Comparison of ENCODE assay signal across 11 cellular contexts in the genomic region with DNA sequence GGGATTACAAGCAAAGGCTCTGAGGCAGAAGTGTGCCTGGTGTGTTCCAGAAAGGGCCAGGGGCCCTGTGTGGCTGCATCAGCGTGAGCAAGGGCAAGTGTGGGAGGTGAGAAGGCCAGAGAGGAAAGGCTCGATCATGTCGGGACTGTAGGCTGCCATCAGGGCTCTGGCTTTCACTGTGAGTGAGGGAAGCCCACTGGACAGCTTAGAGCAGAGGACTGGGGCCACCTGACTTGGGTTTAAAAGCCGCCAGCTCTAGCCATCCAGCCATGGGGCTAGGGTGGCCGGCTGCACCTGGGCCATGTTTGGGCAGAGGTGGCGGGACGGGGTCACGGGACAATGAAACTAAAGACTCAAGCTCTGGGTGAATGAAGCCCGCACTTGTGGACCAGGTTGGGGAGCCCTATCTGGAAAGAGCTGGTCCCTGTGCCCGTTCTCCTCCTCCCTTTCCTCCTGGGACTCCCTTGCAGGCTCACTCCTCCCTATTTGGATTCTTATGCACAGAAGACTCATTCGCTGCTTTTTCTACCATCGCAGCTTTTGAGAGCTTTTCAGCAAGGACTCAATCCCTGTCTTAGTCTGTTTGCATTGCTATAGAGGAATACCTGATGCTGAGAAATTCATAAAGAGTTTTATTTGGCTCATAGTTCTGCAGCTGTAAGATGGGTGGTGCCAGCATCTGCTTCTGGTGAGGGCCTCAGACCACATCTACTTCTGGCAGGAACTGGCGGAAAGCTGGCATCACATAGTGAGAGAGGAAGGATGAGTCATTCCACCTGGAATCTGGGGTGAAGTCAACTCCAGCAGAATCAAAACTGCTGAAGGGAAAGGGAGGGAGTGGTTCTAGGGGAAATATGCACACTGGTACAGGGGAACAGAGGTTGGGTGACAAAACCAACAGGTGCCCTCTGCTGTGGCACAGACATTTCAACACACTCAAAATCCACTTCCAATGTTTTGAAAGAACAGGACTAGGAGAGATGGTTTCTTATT. TPM values are rescaled to one million over a fixed set of nuclear protein-coding genes. Genes with fewer than 3 reads are reported as not detected.
DNase-seq lines count a peak whose midpoint lies in the region; ATAC-seq and TF ChIP-seq lines count a peak whose summit lies in the region.
"Had no signal": no experiment of that assay in that cellular context is flagged by ENCODE, and none has a peak within 500 bp of the region (broad histone marks: within the 10 kb centered on the region; RNA-seq: fewer than 3 reads in every experiment).

No MANE protein-coding gene starts in this region.

- no peak overlapping the region for H3K27ac Mint-ChIP-seq in natural killer cell treated with Interleukin-12 subunit alpha and Interleukin-12 subunit beta and Interleukin-15 and Interleukin-18, amount 100 ng/mL, for 72 hours
- no peak overlapping the region for H3K27ac Mint-ChIP-seq in natural killer cell
- no peak overlapping the region for H3K27ac Mint-ChIP-seq in activated CD8-positive, alpha-beta memory T cell treated with anti-CD3 and anti-CD28 coated beads, Interleukin-2, amount 10 ng/mL, durations not matched to agents 7 days and 5 days
- H3K27ac Mint-ChIP-seq in activated T-helper 2 cell treated with anti-CD3 and anti-CD28 coated beads, Interferon-gamma antibody, Interleukin-2, Interleukin-4, amounts not matched to agents 10 μg/mL and 5 μg/mL and 100 μg/mL, durations not matched to agents 14 hours and 24 hours and 36 hours, result no peak overlapping the region

- peak overlapping the region in 3 of 4 donors; percentile 10 to 36 (median 34) for H3K27ac ChIP-seq in esophagus muscularis mucosa (replicated peaks in 1 of 4)
- H3K27ac ChIP-seq: C4-2B had no signal

- 72% methylated on average over 13 of the region's 13 CpGs for WGBS in esophagus muscularis mucosa

- no peak overlapping the region for H3K4me3 ChIP-seq in esophagus muscularis mucosa

- H3K4me3 Mint-ChIP-seq in natural killer cell treated with Interleukin-12 subunit alpha and Interleukin-12 subunit beta and Interleukin-15 and Interleukin-18, amount 100 ng/mL, for 72 hours, result no peak overlapping the region
- H3K4me3 Mint-ChIP-seq in natural killer cell, result no peak overlapping the region
- H3K4me3 Mint-ChIP-seq in activated CD8-positive, alpha-beta memory T cell treated with anti-CD3 and anti-CD28 coated beads, Interleukin-2, amount 10 ng/mL, durations not matched to agents 7 days and 5 days, result no peak overlapping the region
- H3K4me3 Mint-ChIP-seq in activated T-helper 2 cell treated with anti-CD3 and anti-CD28 coated beads, Interferon-gamma antibody, Interleukin-2, Interleukin-4, amounts not matched to agents 10 μg/mL and 5 μg/mL and 100 μg/mL, durations not matched to agents 14 hours and 24 hours and 36 hours (ENCODE audit: low read depth), result no peak overlapping the region

- H3K9me3 Mint-ChIP-seq in natural killer cell treated with Interleukin-12 subunit alpha and Interleukin-12 subunit beta and Interleukin-15 and Interleukin-18, amount 100 ng/mL, for 72 hours, result no peaks in the 10 kb centered on the region
- H3K9me3 Mint-ChIP-seq in natural killer cell, result no peaks in the 10 kb centered on the region
- H3K9me3 Mint-ChIP-seq in activated CD8-positive, alpha-beta memory T cell treated with anti-CD3 and anti-CD28 coated beads, Interleukin-2, amount 10 ng/mL, durations not matched to agents 7 days and 5 days (ENCODE audit: low read depth), result no peaks in the 10 kb centered on the region
- no peaks in the 10 kb centered on the region for H3K9me3 Mint-ChIP-seq in activated T-helper 2 cell treated with anti-CD3 and anti-CD28 coated beads, Interferon-gamma antibody, Interleukin-2, Interleukin-4, amounts not matched to agents 10 μg/mL and 5 μg/mL and 100 μg/mL, durations not matched to agents 14 hours and 24 hours and 36 hours

- H3K27me3 Mint-ChIP-seq in natural killer cell treated with Interleukin-12 subunit alpha and Interleukin-12 subunit beta and Interleukin-15 and Interleukin-18, amount 100 ng/mL, for 72 hours, result peaks cover 0 to 10% of the 10 kb centered on the region in 2 donors
- peaks cover 2 to 6% of the 10 kb centered on the region in 2 donors for H3K27me3 Mint-ChIP-seq in natural killer cell (ENCODE audit: low read depth in 2 of 2)
- peaks cover 11% of the 10 kb centered on the region for H3K27me3 Mint-ChIP-seq in activated CD8-positive, alpha-beta memory T cell treated with anti-CD3 and anti-CD28 coated beads, Interleukin-2, amount 10 ng/mL, durations not matched to agents 7 days and 5 days
- peaks cover 3% of the 10 kb centered on the region for H3K27me3 Mint-ChIP-seq in activated T-helper 2 cell treated with anti-CD3 and anti-CD28 coated beads, Interferon-gamma antibody, Interleukin-2, Interleukin-4, amounts not matched to agents 10 μg/mL and 5 μg/mL and 100 μg/mL, durations not matched to agents 14 hours and 24 hours and 36 hours (ENCODE audit: low read depth)

- H3K4me1 ChIP-seq in esophagus muscularis mucosa, result peaks cover 0 to 12% (median 3%) of the 10 kb centered on the region in 4 donors

- H3K36me3 ChIP-seq in esophagus muscularis mucosa, result no peaks in the 10 kb centered on the region

- in situ Hi-C loops in G401 (cut with HindIII; ENCODE audit: low sequenced_read_pairs), result no loop called here

- H3K9me3 ChIP-seq in esophagus muscularis mucosa, result no peaks in the 10 kb centered on the region

- peak; percentile 20 for DNase-seq in natural killer cell treated with Interleukin-12 subunit alpha and Interleukin-12 subunit beta and Interleukin-15 and Interleukin-18, amount 100 ng/mL, for 72 hours (ENCODE audit: low spot score)
- no peak for DNase-seq in natural killer cell
- DNase-seq in esophagus muscularis mucosa (ENCODE audit: extremely low spot score), result no peak
- no peak for DNase-seq in activated CD8-positive, alpha-beta memory T cell treated with anti-CD3 and anti-CD28 coated beads, Interleukin-2, amount 10 ng/mL, durations not matched to agents 7 days and 5 days
- DNase-seq in G401 (ENCODE audit: low spot score), result no peak
- DNase-seq in activated T-helper 2 cell treated with anti-CD3 and anti-CD28 coated beads, Interferon-gamma antibody, Interleukin-2, Interleukin-4, amounts not matched to agents 10 μg/mL and 5 μg/mL and 100 μg/mL, durations not matched to agents 14 hours and 24 hours and 36 hours (ENCODE audit: low spot score), result no peak
- DNase-seq: KG1; left colon; stimulated activated CD4-positive, alpha-beta T cell treated with anti-CD3 and anti-CD28 coated beads, Interleukin-2, amount 100 ng/mL, for 48 hours; T-helper 2 cell had no signal

- no peaks in the 10 kb centered on the region for H3K36me3 Mint-ChIP-seq in natural killer cell treated with Interleukin-12 subunit alpha and Interleukin-12 subunit beta and Interleukin-15 and Interleukin-18, amount 100 ng/mL, for 72 hours
- no peaks in the 10 kb centered on the region for H3K36me3 Mint-ChIP-seq in natural killer cell
- peaks cover 1% of the 10 kb centered on the region for H3K36me3 Mint-ChIP-seq in activated CD8-positive, alpha-beta memory T cell treated with anti-CD3 and anti-CD28 coated beads, Interleukin-2, amount 10 ng/mL, durations not matched to agents 7 days and 5 days
- no peaks in the 10 kb centered on the region for H3K36me3 Mint-ChIP-seq in activated T-helper 2 cell treated with anti-CD3 and anti-CD28 coated beads, Interferon-gamma antibody, Interleukin-2, Interleukin-4, amounts not matched to agents 10 μg/mL and 5 μg/mL and 100 μg/mL, durations not matched to agents 14 hours and 24 hours and 36 hours (ENCODE audit: low read depth)

- TF ChIP-seq CTCF in natural killer cell (IDR thresholded peaks at IDR 0.05), result no peak
- no peak for TF ChIP-seq CTCF in esophagus muscularis mucosa (IDR thresholded peaks at IDR 0.05)

- H3K4me1 Mint-ChIP-seq in natural killer cell treated with Interleukin-12 subunit alpha and Interleukin-12 subunit beta and Interleukin-15 and Interleukin-18, amount 100 ng/mL, for 72 hours (ENCODE audit: low read depth in 2 of 2), result peaks cover 12% of the 10 kb centered on the region in 2 donors
- H3K4me1 Mint-ChIP-seq in natural killer cell, result peaks cover 6 to 16% of the 10 kb centered on the region in 2 donors
- peaks cover 28% of the 10 kb centered on the region for H3K4me1 Mint-ChIP-seq in activated CD8-positive, alpha-beta memory T cell treated with anti-CD3 and anti-CD28 coated beads, Interleukin-2, amount 10 ng/mL, durations not matched to agents 7 days and 5 days
- peaks cover 13% of the 10 kb centered on the region for H3K4me1 Mint-ChIP-seq in activated T-helper 2 cell treated with anti-CD3 and anti-CD28 coated beads, Interferon-gamma antibody, Interleukin-2, Interleukin-4, amounts not matched to agents 10 μg/mL and 5 μg/mL and 100 μg/mL, durations not matched to agents 14 hours and 24 hours and 36 hours (ENCODE audit: low read depth)

- no peak for TF ChIP-seq EP300 in esophagus muscularis mucosa (IDR thresholded peaks at IDR 0.05)

- CTCF ChIA-PET in activated CD8-positive, alpha-beta memory T cell treated with anti-CD3 and anti-CD28 coated beads, Interleukin-2, amount 10 ng/mL, durations not matched to agents 7 days and 5 days (lab: Charles Lee), result no interaction called here

- H3K27me3 ChIP-seq in esophagus muscularis mucosa, result no peaks in the 10 kb centered on the region

- ATAC-seq in natural killer cell treated with Interleukin-12 subunit alpha and Interleukin-12 subunit beta and Interleukin-15 and Interleukin-18, amount 100 ng/mL, for 72 hours, result no peak
- no peak for ATAC-seq in natural killer cell
- ATAC-seq in activated CD8-positive, alpha-beta memory T cell treated with anti-CD3 and anti-CD28 coated beads, Interleukin-2, amount 10 ng/mL, durations not matched to agents 7 days and 5 days, result no peak
- ATAC-seq: left colon had no signal

- no peak for TF ChIP-seq POLR2A in esophagus muscularis mucosa (IDR thresholded peaks at IDR 0.05; ENCODE audit: low read depth)

- intact Hi-C loops in natural killer cell (cut with micrococcal nuclease) (no loop called here), esophagus muscularis mucosa (cut with DNase I) (no loop called here)
- intact Hi-C loops in activated T-helper 2 cell treated with anti-CD3 and anti-CD28 coated beads, Interferon-gamma antibody, Interleukin-2, Interleukin-4, amounts not matched to agents 10 μg/mL and 5 μg/mL and 100 μg/mL, durations not matched to agents 14 hours and 24 hours and 36 hours (cut with micrococcal nuclease), result no loop called here

RNA-seq across cellular contexts. Expression of gene CTAG1B, which starts 15.3 kb away (rescaled TPM):
- total RNA-seq in natural killer cell treated with Interleukin-12 subunit alpha and Interleukin-12 subunit beta and Interleukin-15 and Interleukin-18, amount 100 ng/mL, for 72 hours, result not detected
- not detected for total RNA-seq in natural killer cell
- not detected for total RNA-seq in esophagus muscularis mucosa
- not detected for total RNA-seq in activated CD8-positive, alpha-beta memory T cell treated with anti-CD3 and anti-CD28 coated beads, Interleukin-2, amount 10 ng/mL, durations not matched to agents 7 days and 5 days
- total RNA-seq in G401 (2014; rRNA removed; shearing (Covaris generic)), result not detected in 2 replicates
- not detected in 2 replicates for total RNA-seq in activated T-helper 2 cell treated with anti-CD3 and anti-CD28 coated beads, Interferon-gamma antibody, Interleukin-2, Interleukin-4, amounts not matched to agents 10 μg/mL and 5 μg/mL and 100 μg/mL, durations not matched to agents 14 hours and 24 hours and 36 hours
- total RNA-seq: left colon had no signal

RNA-seq across cellular contexts. Expression of gene CTAG1A, which starts 18.8 kb away (rescaled TPM):
- not detected for total RNA-seq in natural killer cell treated with Interleukin-12 subunit alpha and Interleukin-12 subunit beta and Interleukin-15 and Interleukin-18, amount 100 ng/mL, for 72 hours
- total RNA-seq in natural killer cell (not detected), esophagus muscularis mucosa (not detected)
- total RNA-seq in activated CD8-positive, alpha-beta memory T cell treated with anti-CD3 and anti-CD28 coated beads, Interleukin-2, amount 10 ng/mL, durations not matched to agents 7 days and 5 days, result not detected
- total RNA-seq in G401 (2014; rRNA removed; shearing (Covaris generic)), result not detected in 2 replicates
- not detected in 2 replicates for total RNA-seq in activated T-helper 2 cell treated with anti-CD3 and anti-CD28 coated beads, Interferon-gamma antibody, Interleukin-2, Interleukin-4, amounts not matched to agents 10 μg/mL and 5 μg/mL and 100 μg/mL, durations not matched to agents 14 hours and 24 hours and 36 hours
- total RNA-seq: left colon had no signal

RNA-seq across cellular contexts. Expression of gene CTAG2, which starts 49.6 kb away (rescaled TPM):
- not detected for total RNA-seq in natural killer cell treated with Interleukin-12 subunit alpha and Interleukin-12 subunit beta and Interleukin-15 and Interleukin-18, amount 100 ng/mL, for 72 hours
- not detected for total RNA-seq in natural killer cell
- not detected for total RNA-seq in esophagus muscularis mucosa
- total RNA-seq in activated CD8-positive, alpha-beta memory T cell treated with anti-CD3 and anti-CD28 coated beads, Interleukin-2, amount 10 ng/mL, durations not matched to agents 7 days and 5 days, result 10 to 100 TPM; 30.3 to 31.6 TPM
- total RNA-seq in G401 (2014; rRNA removed; shearing (Covaris generic)), result not detected in 2 replicates
- not detected in 2 replicates for total RNA-seq in activated T-helper 2 cell treated with anti-CD3 and anti-CD28 coated beads, Interferon-gamma antibody, Interleukin-2, Interleukin-4, amounts not matched to agents 10 μg/mL and 5 μg/mL and 100 μg/mL, durations not matched to agents 14 hours and 24 hours and 36 hours
- total RNA-seq: left colon had no signal

RNA-seq across cellular contexts. Expression of gene IKBKG, which starts 56.3 kb away (rescaled TPM):
- 10 to 100 TPM; 55.6 to 61.1 TPM for total RNA-seq in natural killer cell treated with Interleukin-12 subunit alpha and Interleukin-12 subunit beta and Interleukin-15 and Interleukin-18, amount 100 ng/mL, for 72 hours
- 10 to 100 TPM; 64.8 to 84.6 (median 84.1) TPM for total RNA-seq in natural killer cell
- 10 to 100 TPM; 12.0 to 18.3 (median 17.3) TPM for total RNA-seq in esophagus muscularis mucosa
- 10 to 100 TPM; 53.0 to 58.1 TPM for total RNA-seq in activated CD8-positive, alpha-beta memory T cell treated with anti-CD3 and anti-CD28 coated beads, Interleukin-2, amount 10 ng/mL, durations not matched to agents 7 days and 5 days
- 12.0 and 13.2 TPM in 2 replicates for total RNA-seq in G401 (2014; rRNA removed; shearing (Covaris generic))
- total RNA-seq in activated T-helper 2 cell treated with anti-CD3 and anti-CD28 coated beads, Interferon-gamma antibody, Interleukin-2, Interleukin-4, amounts not matched to agents 10 μg/mL and 5 μg/mL and 100 μg/mL, durations not matched to agents 14 hours and 24 hours and 36 hours, result 40.5 and 41.7 TPM in 2 replicates

RNA-seq across cellular contexts. Expression of gene G6PD, which starts 57.1 kb away (rescaled TPM):
- 100 to 1,000 TPM; 115 to 227 TPM for total RNA-seq in natural killer cell treated with Interleukin-12 subunit alpha and Interleukin-12 subunit beta and Interleukin-15 and Interleukin-18, amount 100 ng/mL, for 72 hours
- total RNA-seq in natural killer cell (100 to 1,000 TPM; 184 to 220 (median 197) TPM), esophagus muscularis mucosa (10 to 100 TPM; 22.0 to 43.8 (median 27.3) TPM)
- total RNA-seq in activated CD8-positive, alpha-beta memory T cell treated with anti-CD3 and anti-CD28 coated beads, Interleukin-2, amount 10 ng/mL, durations not matched to agents 7 days and 5 days, result 100 to 1,000 TPM; 116 to 117 TPM
- 32.0 and 32.9 TPM in 2 replicates for total RNA-seq in G401 (2014; rRNA removed; shearing (Covaris generic))
- 82.8 and 86.4 TPM in 2 replicates for total RNA-seq in activated T-helper 2 cell treated with anti-CD3 and anti-CD28 coated beads, Interferon-gamma antibody, Interleukin-2, Interleukin-4, amounts not matched to agents 10 μg/mL and 5 μg/mL and 100 μg/mL, durations not matched to agents 14 hours and 24 hours and 36 hours

Comparison
In these comparisons a context has a peak if more than half of its experiments do, and no peak if none do; other contexts are left out.
1. RNA of gene CTAG2, which starts 49.6 kb away (total RNA-seq): 30.3 to 31.6 TPM in activated CD8-positive, alpha-beta memory T cell treated with anti-CD3 and anti-CD28 coated beads, Interleukin-2, amount 10 ng/mL, durations not matched to agents 7 days and 5 days; not detected in natural killer cell treated with Interleukin-12 subunit alpha and Interleukin-12 subunit beta and Interleukin-15 and Interleukin-18, amount 100 ng/mL, for 72 hours, not detected in natural killer cell, not detected in esophagus muscularis mucosa, not detected in G401 and not detected in activated T-helper 2 cell treated with anti-CD3 and anti-CD28 coated beads, Interferon-gamma antibody, Interleukin-2, Interleukin-4, amounts not matched to agents 10 μg/mL and 5 μg/mL and 100 μg/mL, durations not matched to agents 14 hours and 24 hours and 36 hours; every median in the first group is over 10 times any median in the second.